Comparison of ENCODE assay signal across 33 cellular contexts in genomic region chr9:31950756-31951155, GRCh38.
"Had no signal": no experiment of that assay in that cellular context is flagged by ENCODE, and none has a peak within 500 bp of the region (broad histone marks: within the 10 kb centered on the region; RNA-seq: fewer than 3 reads in every experiment).

No MANE protein-coding gene starts in this region.

- DNase-seq: activated CD4-positive, alpha-beta memory T cell treated with anti-CD3 and anti-CD28 coated beads, Interleukin-2, amount 10 ng/mL, durations not matched to agents 7 days and 5 days; activated CD4-positive, alpha-beta T cell treated with anti-CD3 and anti-CD28 coated beads for 1 hour; activated CD4-positive, alpha-beta T cell treated with anti-CD3 and anti-CD28 coated beads for 36 hours; activated CD4-positive, alpha-beta T cell treated with anti-CD3 and anti-CD28 coated beads for 48 hours; activated CD4-positive, alpha-beta T cell treated with anti-CD3 and anti-CD28 coated beads, Interleukin-2, amount 10 ng/mL, durations not matched to agents 7 days and 5 days; activated CD4-positive, alpha-beta T cell treated with anti-CD3 and anti-CD28 coated beads, Interleukin-2, amount 50 U/mL, for 48 hours; activated CD4-positive, CD25-positive, alpha-beta regulatory T cell; activated CD8-positive, alpha-beta memory T cell treated with anti-CD3 and anti-CD28 coated beads for 24 hours; activated CD8-positive, alpha-beta memory T cell treated with anti-CD3 and anti-CD28 coated beads, Interleukin-2, amount 10 ng/mL, durations not matched to agents 7 days and 5 days; activated CD8-positive, alpha-beta memory T cell treated with anti-CD3 and anti-CD28 coated beads, Interleukin-2, amount 50 U/mL, for 48 hours; activated CD8-positive, alpha-beta T cell treated with anti-CD3 and anti-CD28 coated beads, Interleukin-2, amount 10 ng/mL, durations not matched to agents 7 days and 5 days; activated effector memory CD4-positive, alpha-beta T cell treated with Interleukin-2 at 50 U/mL for 16 hours; activated gamma-delta T cell; activated naive CD4-positive, alpha-beta T cell treated with anti-CD3 and anti-CD28 coated beads, Interleukin-2, amount 10 ng/mL, durations not matched to agents 7 days and 5 days; activated naive CD4-positive, alpha-beta T cell treated with Interleukin-2 at 50 U/mL for 16 hours; activated naive CD8-positive, alpha-beta T cell treated with anti-CD3 and anti-CD28 coated beads for 36 hours; activated T-cell treated with anti-CD3 and anti-CD28 coated beads, Interleukin-2, amount 50 U/mL, for 24 hours; activated T-cell treated with anti-CD3 and anti-CD28 coated beads, Interleukin-2, amount 50 U/mL, for 48 hours; adrenal gland; amniotic stem cell; body of pancreas; brain microvascular endothelial cell; central memory CD4-positive, alpha-beta T cell; T-helper 1 cell; T-helper 2 cell; T-helper 9 cell had no signal

- H3K36me3 Mint-ChIP-seq: activated CD8-positive, alpha-beta memory T cell treated with anti-CD3 and anti-CD28 coated beads, Interleukin-2, amount 10 ng/mL, durations not matched to agents 7 days and 5 days; activated naive CD4-positive, alpha-beta T cell treated with anti-CD3 and anti-CD28 coated beads, Interleukin-2, amount 10 ng/mL, durations not matched to agents 7 days and 5 days; activated naive CD4-positive, alpha-beta T cell treated with anti-CD3 and anti-CD28 coated beads, Interleukin-2, amount 50 U/mL, for 72 hours; activated naive CD8-positive, alpha-beta T cell treated with anti-CD3 and anti-CD28 coated beads for 36 hours had no signal

- H3K27me3 ChIP-seq: adrenal gland, body of pancreas, brain microvascular endothelial cell, breast epithelium had no signal

- H3K27ac Mint-ChIP-seq: activated CD4-positive, alpha-beta memory T cell treated with anti-CD3 and anti-CD28 coated beads, Interleukin-2, amount 10 ng/mL, durations not matched to agents 7 days and 5 days; activated CD4-positive, alpha-beta T cell treated with anti-CD3 and anti-CD28 coated beads for 36 hours; activated CD4-positive, alpha-beta T cell treated with anti-CD3 and anti-CD28 coated beads, Interleukin-2, amount 10 ng/mL, durations not matched to agents 7 days and 5 days; activated CD8-positive, alpha-beta memory T cell treated with anti-CD3 and anti-CD28 coated beads, Interleukin-2, amount 10 ng/mL, durations not matched to agents 7 days and 5 days; activated CD8-positive, alpha-beta T cell treated with anti-CD3 and anti-CD28 coated beads, Interleukin-2, amount 10 ng/mL, durations not matched to agents 7 days and 5 days; activated naive CD4-positive, alpha-beta T cell treated with anti-CD3 and anti-CD28 coated beads, Interleukin-2, amount 10 ng/mL, durations not matched to agents 7 days and 5 days; activated naive CD4-positive, alpha-beta T cell treated with anti-CD3 and anti-CD28 coated beads, Interleukin-2, amount 50 U/mL, for 72 hours; activated naive CD8-positive, alpha-beta T cell treated with anti-CD3 and anti-CD28 coated beads for 36 hours; activated T-cell treated with anti-CD3 and anti-CD28 coated beads, Interleukin-2, amount 50 U/mL, for 24 hours; activated T-helper 2 cell treated with anti-CD3 and anti-CD28 coated beads, Interferon-gamma antibody, Interleukin-2, Interleukin-4, amounts not matched to agents 10 μg/mL and 5 μg/mL and 100 μg/mL, durations not matched to agents 14 hours and 24 hours and 36 hours; T-helper 1 cell treated with Interleukin-12 subunit alpha and Interleukin-12 subunit beta and Interleukin-4 antibody, amounts not matched to agents 30 μg/mL and 1 μg/mL, for 36 hours; T-helper 2 cell treated with Interferon-gamma antibody and Interleukin-4, amounts not matched to agents 5 μg/mL and 100 μg/mL, for 36 hours had no signal

- H3K36me3 ChIP-seq: adrenal gland, brain microvascular endothelial cell had no signal

- H3K9me3 Mint-ChIP-seq: activated CD4-positive, alpha-beta memory T cell treated with anti-CD3 and anti-CD28 coated beads, Interleukin-2, amount 10 ng/mL, durations not matched to agents 7 days and 5 days; activated CD4-positive, alpha-beta T cell treated with anti-CD3 and anti-CD28 coated beads, Interleukin-2, amount 10 ng/mL, durations not matched to agents 7 days and 5 days; activated naive CD4-positive, alpha-beta T cell treated with anti-CD3 and anti-CD28 coated beads, Interleukin-2, amount 10 ng/mL, durations not matched to agents 7 days and 5 days; activated naive CD4-positive, alpha-beta T cell treated with anti-CD3 and anti-CD28 coated beads, Interleukin-2, amount 50 U/mL, for 72 hours; activated naive CD8-positive, alpha-beta T cell treated with anti-CD3 and anti-CD28 coated beads for 36 hours; activated T-cell treated with anti-CD3 and anti-CD28 coated beads, Interleukin-2, amount 50 U/mL, for 24 hours; activated T-helper 2 cell treated with anti-CD3 and anti-CD28 coated beads, Interferon-gamma antibody, Interleukin-2, Interleukin-4, amounts not matched to agents 10 μg/mL and 5 μg/mL and 100 μg/mL, durations not matched to agents 14 hours and 24 hours and 36 hours; T-helper 1 cell treated with Interleukin-12 subunit alpha and Interleukin-12 subunit beta and Interleukin-4 antibody, amounts not matched to agents 30 μg/mL and 1 μg/mL, for 36 hours; T-helper 2 cell treated with Interferon-gamma antibody and Interleukin-4, amounts not matched to agents 5 μg/mL and 100 μg/mL, for 36 hours had no signal

- H3K4me1 ChIP-seq: adrenal gland, body of pancreas, breast epithelium had no signal

- H3K27ac ChIP-seq: adrenal gland, body of pancreas, brain microvascular endothelial cell, breast epithelium, VCaP had no signal

- H3K4me3 Mint-ChIP-seq: activated CD4-positive, alpha-beta memory T cell treated with anti-CD3 and anti-CD28 coated beads, Interleukin-2, amount 10 ng/mL, durations not matched to agents 7 days and 5 days; activated CD4-positive, alpha-beta T cell treated with anti-CD3 and anti-CD28 coated beads for 36 hours; activated CD4-positive, alpha-beta T cell treated with anti-CD3 and anti-CD28 coated beads, Interleukin-2, amount 10 ng/mL, durations not matched to agents 7 days and 5 days; activated CD8-positive, alpha-beta memory T cell treated with anti-CD3 and anti-CD28 coated beads, Interleukin-2, amount 10 ng/mL, durations not matched to agents 7 days and 5 days; activated CD8-positive, alpha-beta T cell treated with anti-CD3 and anti-CD28 coated beads, Interleukin-2, amount 10 ng/mL, durations not matched to agents 7 days and 5 days; activated naive CD4-positive, alpha-beta T cell treated with anti-CD3 and anti-CD28 coated beads, Interleukin-2, amount 10 ng/mL, durations not matched to agents 7 days and 5 days; activated naive CD8-positive, alpha-beta T cell treated with anti-CD3 and anti-CD28 coated beads for 36 hours; activated T-cell treated with anti-CD3 and anti-CD28 coated beads, Interleukin-2, amount 50 U/mL, for 24 hours; T-helper 1 cell treated with Interleukin-12 subunit alpha and Interleukin-12 subunit beta and Interleukin-4 antibody, amounts not matched to agents 30 μg/mL and 1 μg/mL, for 36 hours; T-helper 2 cell treated with Interferon-gamma antibody and Interleukin-4, amounts not matched to agents 5 μg/mL and 100 μg/mL, for 36 hours had no signal

- H3K4me3 ChIP-seq: adrenal gland, body of pancreas, breast epithelium had no signal

- H3K4me1 Mint-ChIP-seq: activated CD4-positive, alpha-beta memory T cell treated with anti-CD3 and anti-CD28 coated beads, Interleukin-2, amount 10 ng/mL, durations not matched to agents 7 days and 5 days; activated CD4-positive, alpha-beta T cell treated with anti-CD3 and anti-CD28 coated beads for 36 hours; activated CD4-positive, alpha-beta T cell treated with anti-CD3 and anti-CD28 coated beads, Interleukin-2, amount 10 ng/mL, durations not matched to agents 7 days and 5 days; activated CD8-positive, alpha-beta memory T cell treated with anti-CD3 and anti-CD28 coated beads, Interleukin-2, amount 10 ng/mL, durations not matched to agents 7 days and 5 days; activated naive CD4-positive, alpha-beta T cell treated with anti-CD3 and anti-CD28 coated beads, Interleukin-2, amount 10 ng/mL, durations not matched to agents 7 days and 5 days; activated naive CD8-positive, alpha-beta T cell treated with anti-CD3 and anti-CD28 coated beads for 36 hours had no signal

- H3K27me3 Mint-ChIP-seq: activated CD4-positive, alpha-beta memory T cell treated with anti-CD3 and anti-CD28 coated beads, Interleukin-2, amount 10 ng/mL, durations not matched to agents 7 days and 5 days; activated CD4-positive, alpha-beta T cell treated with anti-CD3 and anti-CD28 coated beads for 36 hours; activated CD4-positive, alpha-beta T cell treated with anti-CD3 and anti-CD28 coated beads, Interleukin-2, amount 10 ng/mL, durations not matched to agents 7 days and 5 days; activated CD8-positive, alpha-beta memory T cell treated with anti-CD3 and anti-CD28 coated beads, Interleukin-2, amount 10 ng/mL, durations not matched to agents 7 days and 5 days; activated naive CD4-positive, alpha-beta T cell treated with anti-CD3 and anti-CD28 coated beads, Interleukin-2, amount 10 ng/mL, durations not matched to agents 7 days and 5 days; activated naive CD8-positive, alpha-beta T cell treated with anti-CD3 and anti-CD28 coated beads for 36 hours; activated T-cell treated with anti-CD3 and anti-CD28 coated beads, Interleukin-2, amount 50 U/mL, for 24 hours had no signal

- ATAC-seq: activated CD4-positive, alpha-beta T cell treated with anti-CD3 and anti-CD28 coated beads for 36 hours; activated CD4-positive, CD25-positive, alpha-beta regulatory T cell treated with anti-CD3 and anti-CD28 coated beads, Interleukin-2, amount 50 U/mL, for 24 hours; activated CD8-positive, alpha-beta memory T cell treated with anti-CD3 and anti-CD28 coated beads, Interleukin-2, amount 10 ng/mL, durations not matched to agents 7 days and 5 days; activated CD8-positive, alpha-beta T cell treated with anti-CD3 and anti-CD28 coated beads, Interleukin-2, amount 10 ng/mL, durations not matched to agents 7 days and 5 days; activated naive CD4-positive, alpha-beta T cell treated with anti-CD3 and anti-CD28 coated beads, Interleukin-2, amount 50 U/mL, for 72 hours; body of pancreas had no signal
